Comparison of ENCODE assay signal across 23 cellular contexts in genomic region chr2:85314884-85315242, GRCh38. TPM values are rescaled to one million over a fixed set of nuclear protein-coding genes. Genes with fewer than 3 reads are reported as not detected.
A peak's percentile ranks its signal among the peaks of the same experiment; 100 is the strongest.
DNase-seq lines count a peak whose midpoint lies in the region; ATAC-seq, FAIRE-seq and TF ChIP-seq lines count a peak whose summit lies in the region.
"Had no signal": no experiment of that assay in that cellular context is flagged by ENCODE, and none has a peak within 500 bp of the region (broad histone marks: within the 10 kb centered on the region; RNA-seq: fewer than 3 reads in every experiment).

No MANE protein-coding gene starts in this region.

- no peak overlapping the region for H3K4me2 ChIP-seq in H1 (ENCODE audit: insufficient read depth in 1 of 2, low read depth in 2 of 2, low read length in 2 of 2)

- H3K79me1 ChIP-seq in H1 (ENCODE audit: low read depth, low read length), result no peaks in the 10 kb centered on the region; the same call in 1 of the 2 replicates

- no peak overlapping the region for H3K4ac ChIP-seq in H1 (replicated peaks; ENCODE audit: insufficient read length, low read depth, low read length)

- H3K18ac ChIP-seq in H1 (ENCODE audit: extremely low read depth, low read length), result no peak overlapping the region

- peaks cover 2 to 9% of the 10 kb centered on the region in 2 experiments for H4K20me1 ChIP-seq in H1 (replicated peaks in 1 of 2; ENCODE audit: control insufficient read depth in 1 of 2, insufficient read depth in 2 of 2, low read length in 2 of 2)

- ATAC-seq in CD4-positive, alpha-beta T cell (ENCODE audit: poor library complexity), result no peak
- ATAC-seq in HG02884 (IDR thresholded peaks at IDR 0.05; ENCODE audit: unreplicated experiment), result no peak
- ATAC-seq in GM18867 (IDR thresholded peaks at IDR 0.05; ENCODE audit: unreplicated experiment), result no peak
- ATAC-seq: activated CD4-positive, CD25-positive, alpha-beta regulatory T cell treated with anti-CD3 and anti-CD28 coated beads, Interleukin-2, amount 50 U/mL, for 24 hours; activated T-cell treated with anti-CD3 and anti-CD28 coated beads, Interleukin-2, amount 50 U/mL, for 72 hours had no signal

- H3K14ac ChIP-seq in H1 (ENCODE audit: insufficient read length), result no peak overlapping the region

- H3K27me3 Mint-ChIP-seq in CD4-positive, alpha-beta T cell, result no peaks in the 10 kb centered on the region
- no peaks in the 10 kb centered on the region for H3K27me3 Mint-ChIP-seq in neural crest cell (ENCODE audit: low read depth)
- no peaks in the 10 kb centered on the region for H3K27me3 Mint-ChIP-seq in nephron progenitor cell (ENCODE audit: low read depth, poor library complexity)
- H3K27me3 Mint-ChIP-seq: activated naive CD4-positive, alpha-beta T cell treated with anti-CD3 and anti-CD28 coated beads, Interleukin-2, amount 50 U/mL, for 24 hours had no signal

- H3K4me3 Mint-ChIP-seq in CD4-positive, alpha-beta T cell, result no peak overlapping the region
- H3K4me3 Mint-ChIP-seq in neural crest cell (no peak overlapping the region), nephron progenitor cell (no peak overlapping the region)
- H3K4me3 Mint-ChIP-seq: activated naive CD4-positive, alpha-beta T cell treated with anti-CD3 and anti-CD28 coated beads, Interleukin-2, amount 50 U/mL, for 24 hours; activated T-cell treated with anti-CD3 and anti-CD28 coated beads, Interleukin-2, amount 50 U/mL, for 72 hours had no signal

- H4K91ac ChIP-seq in H1 (replicated peaks; ENCODE audit: insufficient read length, low read length), result no peak overlapping the region

- no peak overlapping the region for H3K27ac ChIP-seq in CD4-positive, alpha-beta T cell (ENCODE audit: low read depth, low read length)
- no peak overlapping the region for H3K27ac ChIP-seq in H1 (ENCODE audit: low read depth, low read length)

- H2AFZ ChIP-seq in H1 (ENCODE audit: low read length), result no peak overlapping the region

- no peak overlapping the region for H3K56ac ChIP-seq in H1 (replicated peaks; ENCODE audit: insufficient read length, low read depth, low read length)

- WGBS in H1 (ENCODE audit: extremely low coverage in 1 of 2, insufficient coverage in 1 of 2, insufficient read length in 1 of 2, insufficient replicate concordance in 2 of 2, low coverage in 1 of 2, low lambda C conversion rate in 2 of 2, missing lambda C conversion rate in 1 of 2), 2 experiments, result 91% methylated on average over 10 of the region's 10 CpGs; no CpG with 5 or more reads in 1 of the 2 experiments

- peaks cover 3 to 23% (median 6%) of the 10 kb centered on the region in 4 experiments; a peak in 5 of 8 replicates for H3K36me3 ChIP-seq in H1 (ENCODE audit: control insufficient read depth in 2 of 4, insufficient read depth in 4 of 4, low read length in 3 of 4)

- no peaks in the 10 kb centered on the region for H3K27me3 ChIP-seq in CD4-positive, alpha-beta T cell (ENCODE audit: control insufficient read depth, insufficient read depth, low read length)
- H3K27me3 ChIP-seq in H1 (replicated peaks in 1 of 4; ENCODE audit: control insufficient read depth in 3 of 4, extremely low read depth in 1 of 4, insufficient read depth in 3 of 4, low read length in 3 of 4), result no peaks in the 10 kb centered on the region

- POLR2A ChIA-PET in CD4-positive, alpha-beta T cell (lab: Charles Lee), result interaction anchor here (1.2 to 1.7 kb wide), 3 partner anchors 8 to 12 kb away, joined by 3 to 11 read pairs (median 6); partner anchors contain the start of gene TGOLN2
- POLR2A ChIA-PET in H1 (lab: Charles Lee; ENCODE audit: partially characterized antibody), result interaction anchor here (0.6 to 9.1 kb wide), 9 partner anchors 11 to 246 kb away, joined by 3 to 70 read pairs (median 3); partner anchors contain the start of genes ELMOD3, MAT2A, RETSAT and TGOLN2

- no peak overlapping the region for H3K9ac ChIP-seq in H1 (replicated peaks in 1 of 4; ENCODE audit: extremely low read depth in 1 of 4, low read depth in 3 of 4, low read length in 3 of 4)

- intact Hi-C loops in CD4-positive, alpha-beta T cell (cut with DNase I, micrococcal nuclease), result loop anchor here in 1 of 2 experiments (1.0 kb wide), 1 partner anchor 28 kb away; no protein-coding TSS in a partner anchor

- H2BK15ac ChIP-seq in H1 (ENCODE audit: low read length), result no peak overlapping the region

- H2BK20ac ChIP-seq in H1 (ENCODE audit: low read length), result no peak overlapping the region

- CTCF ChIA-PET in CD4-positive, alpha-beta T cell (lab: Charles Lee), result no interaction called here
- CTCF ChIA-PET in H1 (lab: Charles Lee; ENCODE audit: partially characterized antibody), result interaction anchor here (0.6 to 1.9 kb wide), 9 partner anchors 11 to 248 kb away, joined by 3 to 13 read pairs (median 4); no protein-coding TSS in a partner anchor

- no peak overlapping the region for H4K5ac ChIP-seq in H1 (ENCODE audit: insufficient read length, low read depth, low read length)

- no peak for TF ChIP-seq EP300 in H1 (IDR thresholded peaks at IDR 0.05; ENCODE audit: borderline replicate concordance in 1 of 2, low read depth in 2 of 2, low read length in 2 of 2)

- no peak overlapping the region for H3K23ac ChIP-seq in H1 (ENCODE audit: insufficient read length)

- H3K9me3 Mint-ChIP-seq in CD4-positive, alpha-beta T cell, result no peaks in the 10 kb centered on the region
- H3K9me3 Mint-ChIP-seq in neural crest cell (no peaks in the 10 kb centered on the region), nephron progenitor cell (no peaks in the 10 kb centered on the region)
- H3K9me3 Mint-ChIP-seq: activated naive CD4-positive, alpha-beta T cell treated with anti-CD3 and anti-CD28 coated beads, Interleukin-2, amount 50 U/mL, for 24 hours; activated T-cell treated with anti-CD3 and anti-CD28 coated beads, Interleukin-2, amount 50 U/mL, for 72 hours; CD4-positive, CD25-positive, alpha-beta regulatory T cell had no signal

- H3K27ac Mint-ChIP-seq in CD4-positive, alpha-beta T cell, result peak overlapping the region; percentile 62
- H3K27ac Mint-ChIP-seq in neural crest cell (ENCODE audit: unreplicated experiment) (peak overlapping the region; percentile 12), nephron progenitor cell (no peak overlapping the region)

- no peaks in the 10 kb centered on the region; a peak in 1 of 4 replicates for H3K79me2 ChIP-seq in H1 (ENCODE audit: control insufficient read depth in 1 of 2, insufficient read depth in 2 of 2, low read length in 2 of 2)

- no peak overlapping the region for H3K4me3 ChIP-seq in H1 (ENCODE audit: extremely low read depth in 1 of 4, insufficient read depth in 2 of 4, low read depth in 3 of 4, low read length in 4 of 4)

- no peak overlapping the region for H2BK120ac ChIP-seq in H1 (replicated peaks; ENCODE audit: low read depth, low read length)

- DNase-seq in CD4-positive, alpha-beta T cell, result no peak
- DNase-seq in GM12892 (ENCODE audit: insufficient read length) (no peak), H1 (ENCODE audit: low read depth in 1 of 2, low spot score in 2 of 2) (no peak), neural crest cell (ENCODE audit: low read depth, low spot score) (no peak), nephron progenitor cell (no peak)
- DNase-seq: activated CD8-positive, alpha-beta memory T cell treated with anti-CD3 and anti-CD28 coated beads for 24 hours; activated T-cell treated with anti-CD3 and anti-CD28 coated beads, Interleukin-2, amount 50 U/mL, for 72 hours; CD4-positive, CD25-positive, alpha-beta regulatory T cell; cerebellar nuclear complex; foreskin melanocyte; NCI-H1092 treated with DMSO at 0.1 percent for 48 hours; NCI-H1930; NCI-H2227 treated with DMSO at 0.1 percent for 48 hours; SHP77; stimulated activated naive CD4-positive, alpha-beta T cell; SW 1271 had no signal

- no peak for TF ChIP-seq CTCF in CD4-positive, alpha-beta T cell (IDR thresholded peaks at IDR 0.05)
- TF ChIP-seq CTCF in H1 (IDR thresholded peaks at IDR 0.05; ENCODE audit: control extremely low read depth in 1 of 3, insufficient read depth in 1 of 3, low read depth in 1 of 3, low read length in 3 of 3) (no peak), neural crest cell (conservative IDR thresholded peaks at IDR 0.05) (no peak), nephron progenitor cell (IDR thresholded peaks at IDR 0.05) (no peak)

- no peak overlapping the region for H2BK12ac ChIP-seq in H1 (ENCODE audit: low read depth, low read length)

- peaks cover 0 to 1% (median under 1%) of the 10 kb centered on the region in 4 experiments; a peak in 3 of 7 replicates for H3K4me1 ChIP-seq in H1 (replicated peaks in 1 of 4; ENCODE audit: control insufficient read depth in 3 of 4, insufficient read depth in 4 of 4, low read length in 3 of 4)

- FAIRE-seq in GM12892 (lab: Jason Lieb, UNC) (no peak), H1 (lab: Jason Lieb, UNC) (no peak)
- FAIRE-seq: astrocyte, G401.6, keratinocyte had no signal

- H3K23me2 ChIP-seq in H1 (ENCODE audit: low read depth, low read length), result no peaks in the 10 kb centered on the region

- H3K9me3 ChIP-seq in CD4-positive, alpha-beta T cell (ENCODE audit: control insufficient read depth, low read length), result no peaks in the 10 kb centered on the region
- H3K9me3 ChIP-seq in H1 (ENCODE audit: insufficient read depth in 2 of 2, low read depth in 1 of 2, low read length in 1 of 2), result no peaks in the 10 kb centered on the region

- TF ChIP-seq RAD21 in H1 (IDR thresholded peaks at IDR 0.05 in 1 of 2, conservative IDR thresholded peaks at IDR 0.05 in 1 of 2; ENCODE audit: low read depth in 2 of 2, low read length in 2 of 2), result no peak

- H2BK5ac ChIP-seq in H1 (ENCODE audit: low read depth, low read length), result no peak overlapping the region

- TF ChIP-seq POLR2A in GM12892 (IDR thresholded peaks at IDR 0.05; ENCODE audit: low read depth, low read length) (peak; percentile 14; the same call in 1 of the 2 replicates), H1 (IDR thresholded peaks at IDR 0.05; ENCODE audit: control extremely low read depth in 1 of 2, low read depth in 2 of 2, low read length in 2 of 2) (0 out of 3 replicates have a peak, but pooled peaks of 1 of the 2 experiments have one; percentile 33)

- no peak overlapping the region for H2AK5ac ChIP-seq in H1 (ENCODE audit: low read depth, low read length)

- peaks cover 58% of the 10 kb centered on the region for H3K36me3 Mint-ChIP-seq in CD4-positive, alpha-beta T cell (ENCODE audit: low read depth)
- H3K36me3 Mint-ChIP-seq in neural crest cell (ENCODE audit: low read depth) (peaks cover 15% of the 10 kb centered on the region), nephron progenitor cell (ENCODE audit: low read depth) (peaks cover 44% of the 10 kb centered on the region)

- H4K8ac ChIP-seq in H1 (ENCODE audit: extremely low read depth, insufficient read depth, low read length), result no peak overlapping the region

- H3K4me1 Mint-ChIP-seq in CD4-positive, alpha-beta T cell (ENCODE audit: low read depth), result peaks cover 39% of the 10 kb centered on the region
- peaks cover 9% of the 10 kb centered on the region for H3K4me1 Mint-ChIP-seq in neural crest cell
- H3K4me1 Mint-ChIP-seq in nephron progenitor cell, result peaks cover 20% of the 10 kb centered on the region

RNA-seq across cellular contexts. Expression of gene TGOLN2, which starts 12.9 kb away (rescaled TPM):
- total RNA-seq in CD4-positive, alpha-beta T cell, result 100 to 1,000 TPM; 172 to 175 TPM
- polyA plus RNA-seq in GM12892 (2012; ENCODE audit: missing spikeins), result 46.3 TPM
- total RNA-seq in H1 (2021; fragmentation: NEBNext Ultra II Directional; extraction: Animal tissue kit (Norgen Biotek cat#: 25700)), result 36.3 and 38.9 TPM in 2 replicates
- 31.1 and 33.9 TPM in 2 replicates for polyA plus RNA-seq in H1 (2011; rRNA removed)
- polyA plus RNA-seq in H1 (2011; cell fraction: cytosol; rRNA removed), result 36.4 TPM
- 29.4 TPM for polyA plus RNA-seq in H1 (2011; cell fraction: nucleus; rRNA removed)
- polyA plus RNA-seq in H1 (2012, experiment 1 of 2), result 21.1 to 28.9 TPM (median 25.9 TPM) in 4 replicates
- polyA plus RNA-seq in H1 (2012, experiment 2 of 2), result 3.1 TPM
- polyA plus RNA-seq in H1 (2013, experiment 1 of 2), result 46.3 TPM
- polyA plus RNA-seq in H1 (2013, experiment 2 of 2), result 52.7 TPM
- polyA minus RNA-seq in H1 (2011; rRNA and poly(A)+ RNA removed), result 23.4 and 26.2 TPM in 2 replicates
- 19.7 TPM for polyA minus RNA-seq in H1 (2011; cell fraction: cytosol; rRNA and poly(A)+ RNA removed)
- 21.7 TPM for polyA minus RNA-seq in H1 (2011; cell fraction: nucleus; rRNA and poly(A)+ RNA removed)
- 52.6 and 54.8 TPM in 2 replicates for total RNA-seq in neural crest cell

RNA-seq across cellular contexts. Expression of gene RETSAT, which starts 39.5 kb away (rescaled TPM):
- 10 to 100 TPM; 19.2 to 22.2 TPM for total RNA-seq in CD4-positive, alpha-beta T cell
- polyA plus RNA-seq in GM12892 (2012; ENCODE audit: missing spikeins), result 21.8 TPM
- 13.6 and 15.8 TPM in 2 replicates for total RNA-seq in H1 (2021; fragmentation: NEBNext Ultra II Directional; extraction: Animal tissue kit (Norgen Biotek cat#: 25700))
- 16.7 and 20.7 TPM in 2 replicates for polyA plus RNA-seq in H1 (2011; rRNA removed)
- polyA plus RNA-seq in H1 (2011; cell fraction: cytosol; rRNA removed), result 16.8 TPM
- 39.0 TPM for polyA plus RNA-seq in H1 (2011; cell fraction: nucleus; rRNA removed)
- 17.4 to 21.6 TPM (median 19.9 TPM) in 4 replicates for polyA plus RNA-seq in H1 (2012, experiment 1 of 2)
- 9.2 TPM for polyA plus RNA-seq in H1 (2012, experiment 2 of 2)
- 22.1 TPM for polyA plus RNA-seq in H1 (2013, experiment 1 of 2)
- polyA plus RNA-seq in H1 (2013, experiment 2 of 2), result 21.2 TPM
- polyA minus RNA-seq in H1 (2011; rRNA and poly(A)+ RNA removed), result 28.0 and 29.1 TPM in 2 replicates
- 23.9 TPM for polyA minus RNA-seq in H1 (2011; cell fraction: cytosol; rRNA and poly(A)+ RNA removed)
- polyA minus RNA-seq in H1 (2011; cell fraction: nucleus; rRNA and poly(A)+ RNA removed), result 15.0 TPM
- total RNA-seq in neural crest cell, result 25.2 and 26.0 TPM in 2 replicates

RNA-seq across cellular contexts. Expression of gene ELMOD3, which starts 39.7 kb away (rescaled TPM):
- 10 to 100 TPM; 13.5 to 15.3 TPM for total RNA-seq in CD4-positive, alpha-beta T cell
- polyA plus RNA-seq in GM12892 (2012; ENCODE audit: missing spikeins), result 11.5 TPM
- 6.9 and 10.2 TPM in 2 replicates for total RNA-seq in H1 (2021; fragmentation: NEBNext Ultra II Directional; extraction: Animal tissue kit (Norgen Biotek cat#: 25700))
- 8.5 and 9.3 TPM in 2 replicates for polyA plus RNA-seq in H1 (2011; rRNA removed)
- polyA plus RNA-seq in H1 (2011; cell fraction: cytosol; rRNA removed), result 12.4 TPM
- 29.5 TPM for polyA plus RNA-seq in H1 (2011; cell fraction: nucleus; rRNA removed)
- polyA plus RNA-seq in H1 (2012, experiment 1 of 2), result 7.9 to 10.0 TPM (median 8.7 TPM) in 4 replicates
- 6.2 TPM for polyA plus RNA-seq in H1 (2012, experiment 2 of 2)
- 6.1 TPM for polyA plus RNA-seq in H1 (2013, experiment 1 of 2)
- polyA plus RNA-seq in H1 (2013, experiment 2 of 2), result 5.4 TPM
- polyA minus RNA-seq in H1 (2011; rRNA and poly(A)+ RNA removed), result 17.1 and 19.0 TPM in 2 replicates
- polyA minus RNA-seq in H1 (2011; cell fraction: cytosol; rRNA and poly(A)+ RNA removed), result 3.7 TPM
- 12.8 TPM for polyA minus RNA-seq in H1 (2011; cell fraction: nucleus; rRNA and poly(A)+ RNA removed)
- 25.9 and 26.5 TPM in 2 replicates for total RNA-seq in neural crest cell
